1 cellular context compared by ENCODE assay signal in genomic region chr15:89231832-89232231, GRCh38.
TF ChIP-seq lines count a peak whose summit lies in the region.

No MANE protein-coding gene starts in this region.

TF ChIP-seq in IMR-90, 13 proteins besides CTCF, POLR2A, EP300 and RAD21:
- TF ChIP-seq SMC3 (IDR thresholded peaks at IDR 0.05; ENCODE audit: low read depth, low read length), result no peak
- no peak for TF ChIP-seq CEBPB (IDR thresholded peaks at IDR 0.05; ENCODE audit: low read depth, low read length)
- TF ChIP-seq MAZ (IDR thresholded peaks at IDR 0.05; ENCODE audit: borderline replicate concordance, low read depth, low read length), result no peak
- TF ChIP-seq RFX5 (IDR thresholded peaks at IDR 0.05; ENCODE audit: low read depth, low read length), result no peak
- TF ChIP-seq MAFK (IDR thresholded peaks at IDR 0.05; ENCODE audit: low read depth, low read length), result no peak
- no peak for TF ChIP-seq FOS (IDR thresholded peaks at IDR 0.05; ENCODE audit: low read depth, low read length)
- no peak for TF ChIP-seq CHD1 (IDR thresholded peaks at IDR 0.05; ENCODE audit: low read depth, low read length)
- TF ChIP-seq NFE2L2 (IDR thresholded peaks at IDR 0.05; ENCODE audit: low read depth, low read length), result no peak
- no peak for TF ChIP-seq ELK1 (IDR thresholded peaks at IDR 0.05; ENCODE audit: borderline replicate concordance, low read depth, low read length)
- TF ChIP-seq BHLHE40 (IDR thresholded peaks at IDR 0.05; ENCODE audit: low read depth, low read length), result no peak
- TF ChIP-seq RCOR1 (IDR thresholded peaks at IDR 0.05; ENCODE audit: insufficient replicate concordance, low read length), result no peak
- TF ChIP-seq USF2 (IDR thresholded peaks at IDR 0.05; ENCODE audit: low read depth, low read length), result no peak
- no peak for TF ChIP-seq MXI1 (IDR thresholded peaks at IDR 0.05; ENCODE audit: borderline replicate concordance, low read depth, low read length)
